ENCODE assay signal across 38 cellular contexts in genomic region chr10:61250131-61250530, GRCh38.
"Had no signal": no experiment of that assay in that cellular context is flagged by ENCODE, and none has a peak within 500 bp of the region (broad histone marks: within the 10 kb centered on the region; RNA-seq: fewer than 3 reads in every experiment).

No MANE protein-coding gene starts in this region.

- H3K27me3 ChIP-seq: adrenal gland, ascending aorta, body of pancreas, brain microvascular endothelial cell, breast epithelium had no signal

- H3K4me3 ChIP-seq: adrenal gland, ascending aorta, body of pancreas, breast epithelium, cardiac muscle cell had no signal

- H3K36me3 Mint-ChIP-seq: activated naive CD4-positive, alpha-beta T cell treated with anti-CD3 and anti-CD28 coated beads, Interleukin-2, amount 10 ng/mL, durations not matched to agents 7 days and 5 days; activated naive CD4-positive, alpha-beta T cell treated with anti-CD3 and anti-CD28 coated beads, Interleukin-2, amount 50 U/mL, for 24 hours; activated naive CD8-positive, alpha-beta T cell treated with anti-CD3 and anti-CD28 coated beads for 36 hours; activated naive CD8-positive, alpha-beta T cell treated with anti-CD3 and anti-CD28 coated beads, Interleukin-2, amount 10 ng/mL, durations not matched to agents 7 days and 5 days; brain had no signal

- H3K36me3 ChIP-seq: adrenal gland, ascending aorta, brain microvascular endothelial cell, breast epithelium, cardiac muscle cell had no signal

- H3K4me1 ChIP-seq: adrenal gland, ascending aorta, body of pancreas, breast epithelium had no signal

- H3K9me3 ChIP-seq: body of pancreas had no signal

- H3K4me3 Mint-ChIP-seq: activated naive CD4-positive, alpha-beta T cell treated with anti-CD3 and anti-CD28 coated beads for 36 hours; activated naive CD4-positive, alpha-beta T cell treated with anti-CD3 and anti-CD28 coated beads, Interleukin-2, amount 10 ng/mL, durations not matched to agents 7 days and 5 days; activated naive CD4-positive, alpha-beta T cell treated with anti-CD3 and anti-CD28 coated beads, Interleukin-2, amount 50 U/mL, for 24 hours; activated naive CD8-positive, alpha-beta T cell; activated naive CD8-positive, alpha-beta T cell treated with anti-CD3 and anti-CD28 coated beads for 36 hours; activated naive CD8-positive, alpha-beta T cell treated with anti-CD3 and anti-CD28 coated beads, Interleukin-2, amount 10 ng/mL, durations not matched to agents 7 days and 5 days; activated naive CD8-positive, alpha-beta T cell treated with anti-CD3 and anti-CD28 coated beads, Interleukin-2, amount 50 U/mL, for 24 hours; activated T-cell treated with anti-CD3 and anti-CD28 coated beads, Interleukin-2, amount 50 U/mL, for 24 hours; activated T-cell treated with anti-CD3 and anti-CD28 coated beads, Interleukin-2, amount 50 U/mL, for 4 hours; activated T-cell treated with anti-CD3 and anti-CD28 coated beads, Interleukin-2, amount 50 U/mL, for 72 hours; activated T-helper 1 cell treated with anti-CD3 and anti-CD28 coated beads, Interleukin-12 subunit alpha, Interleukin-12 subunit beta, Interleukin-2, Interleukin-4 antibody, amounts not matched to agents 30 ng/mL and 10 ng/mL and 1 ng/mL, durations not matched to agents 14 hours and 24 hours and 36 hours; activated T-helper 17 cell treated with anti-CD3 and anti-CD28 coated beads, Interleukin-2, amount 50 U/mL, for 72 hours; brain; central memory CD8-positive, alpha-beta T cell had no signal

- H3K27ac ChIP-seq: adrenal gland, ascending aorta, body of pancreas, brain microvascular endothelial cell, breast epithelium, cardiac muscle cell had no signal

- DNase-seq: activated effector memory CD4-positive, alpha-beta T cell treated with anti-CD3 and anti-CD28 coated beads, Interleukin-2, amount 50 U/mL, for 16 hours; activated effector memory CD4-positive, alpha-beta T cell treated with Interleukin-2 at 50 U/mL for 16 hours; activated gamma-delta T cell; activated gamma-delta T cell treated with Interleukin-2 at 50 U/mL for 16 hours; activated naive CD4-positive, alpha-beta T cell; activated naive CD4-positive, alpha-beta T cell treated with anti-CD3 and anti-CD28 coated beads for 36 hours; activated naive CD4-positive, alpha-beta T cell treated with anti-CD3 and anti-CD28 coated beads, Interleukin-2, amount 10 ng/mL, durations not matched to agents 7 days and 5 days; activated naive CD4-positive, alpha-beta T cell treated with anti-CD3 and anti-CD28 coated beads, Interleukin-2, amount 50 U/mL, for 16 hours; activated naive CD4-positive, alpha-beta T cell treated with Interleukin-2 at 50 U/mL for 16 hours; activated naive CD8-positive, alpha-beta T cell treated with anti-CD3 and anti-CD28 coated beads for 36 hours; activated naive CD8-positive, alpha-beta T cell treated with anti-CD3 and anti-CD28 coated beads, Interleukin-2, amount 10 ng/mL, durations not matched to agents 7 days and 5 days; activated naive CD8-positive, alpha-beta T cell treated with anti-CD3 and anti-CD28 coated beads, Interleukin-2, amount 50 U/mL, for 24 hours; activated T-cell treated with anti-CD3 and anti-CD28 coated beads, Interleukin-2, amount 50 U/mL, for 1 hour; activated T-cell treated with anti-CD3 and anti-CD28 coated beads, Interleukin-2, amount 50 U/mL, for 24 hours; activated T-cell treated with anti-CD3 and anti-CD28 coated beads, Interleukin-2, amount 50 U/mL, for 4 hours; activated T-cell treated with anti-CD3 and anti-CD28 coated beads, Interleukin-2, amount 50 U/mL, for 48 hours; activated T-cell treated with anti-CD3 and anti-CD28 coated beads, Interleukin-2, amount 50 U/mL, for 72 hours; adrenal gland; amniotic stem cell; amygdala; anterior cingulate cortex; aorta; body of pancreas; brain microvascular endothelial cell; caudate nucleus; central memory CD4-positive, alpha-beta T cell; cerebellar nuclear complex had no signal

- H3K4me1 Mint-ChIP-seq: activated naive CD4-positive, alpha-beta T cell treated with anti-CD3 and anti-CD28 coated beads, Interleukin-2, amount 10 ng/mL, durations not matched to agents 7 days and 5 days; activated naive CD4-positive, alpha-beta T cell treated with anti-CD3 and anti-CD28 coated beads, Interleukin-2, amount 50 U/mL, for 24 hours; activated naive CD8-positive, alpha-beta T cell treated with anti-CD3 and anti-CD28 coated beads for 36 hours; activated naive CD8-positive, alpha-beta T cell treated with anti-CD3 and anti-CD28 coated beads, Interleukin-2, amount 10 ng/mL, durations not matched to agents 7 days and 5 days; activated naive CD8-positive, alpha-beta T cell treated with anti-CD3 and anti-CD28 coated beads, Interleukin-2, amount 50 U/mL, for 24 hours; activated T-helper 17 cell treated with anti-CD3 and anti-CD28 coated beads, Interleukin-2, amount 50 U/mL, for 72 hours; brain; central memory CD8-positive, alpha-beta T cell had no signal

- H3K27ac Mint-ChIP-seq: activated naive CD4-positive, alpha-beta T cell treated with anti-CD3 and anti-CD28 coated beads for 36 hours; activated naive CD4-positive, alpha-beta T cell treated with anti-CD3 and anti-CD28 coated beads, Interleukin-2, amount 10 ng/mL, durations not matched to agents 7 days and 5 days; activated naive CD4-positive, alpha-beta T cell treated with anti-CD3 and anti-CD28 coated beads, Interleukin-2, amount 50 U/mL, for 24 hours; activated naive CD4-positive, alpha-beta T cell treated with anti-CD3 and anti-CD28 coated beads, Interleukin-2, amount 50 U/mL, for 72 hours; activated naive CD8-positive, alpha-beta T cell; activated naive CD8-positive, alpha-beta T cell treated with anti-CD3 and anti-CD28 coated beads for 36 hours; activated naive CD8-positive, alpha-beta T cell treated with anti-CD3 and anti-CD28 coated beads, Interleukin-2, amount 10 ng/mL, durations not matched to agents 7 days and 5 days; activated naive CD8-positive, alpha-beta T cell treated with anti-CD3 and anti-CD28 coated beads, Interleukin-2, amount 50 U/mL, for 24 hours; activated T-cell treated with anti-CD3 and anti-CD28 coated beads, Interleukin-2, amount 50 U/mL, for 24 hours; activated T-cell treated with anti-CD3 and anti-CD28 coated beads, Interleukin-2, amount 50 U/mL, for 72 hours; activated T-helper 1 cell treated with anti-CD3 and anti-CD28 coated beads, Interleukin-12 subunit alpha, Interleukin-12 subunit beta, Interleukin-2, Interleukin-4 antibody, amounts not matched to agents 30 ng/mL and 10 ng/mL and 1 ng/mL, durations not matched to agents 14 hours and 24 hours and 36 hours; activated T-helper 17 cell treated with anti-CD3 and anti-CD28 coated beads, Interleukin-2, amount 50 U/mL, for 72 hours; activated T-helper 2 cell treated with anti-CD3 and anti-CD28 coated beads, Interferon-gamma antibody, Interleukin-2, Interleukin-4, amounts not matched to agents 10 μg/mL and 5 μg/mL and 100 μg/mL, durations not matched to agents 14 hours and 24 hours and 36 hours had no signal

- H3K27me3 Mint-ChIP-seq: activated naive CD4-positive, alpha-beta T cell treated with anti-CD3 and anti-CD28 coated beads, Interleukin-2, amount 10 ng/mL, durations not matched to agents 7 days and 5 days had no signal

- ATAC-seq: activated naive CD4-positive, alpha-beta T cell treated with anti-CD3 and anti-CD28 coated beads, Interleukin-2, amount 50 U/mL, for 72 hours; activated naive CD8-positive, alpha-beta T cell treated with anti-CD3 and anti-CD28 coated beads, Interleukin-2, amount 50 U/mL, for 24 hours; activated T-cell treated with anti-CD3 and anti-CD28 coated beads, Interleukin-2, amount 50 U/mL, for 4 hours; activated T-cell treated with anti-CD3 and anti-CD28 coated beads, Interleukin-2, amount 50 U/mL, for 72 hours; activated T-helper 17 cell treated with anti-CD3 and anti-CD28 coated beads, Interleukin-2, amount 50 U/mL, for 72 hours; body of pancreas had no signal

- H3K9me3 Mint-ChIP-seq: activated naive CD4-positive, alpha-beta T cell treated with anti-CD3 and anti-CD28 coated beads, Interleukin-2, amount 10 ng/mL, durations not matched to agents 7 days and 5 days; activated T-helper 1 cell treated with anti-CD3 and anti-CD28 coated beads, Interleukin-12 subunit alpha, Interleukin-12 subunit beta, Interleukin-2, Interleukin-4 antibody, amounts not matched to agents 30 ng/mL and 10 ng/mL and 1 ng/mL, durations not matched to agents 14 hours and 24 hours and 36 hours; activated T-helper 17 cell treated with anti-CD3 and anti-CD28 coated beads, Interleukin-2, amount 50 U/mL, for 72 hours; activated T-helper 2 cell treated with anti-CD3 and anti-CD28 coated beads, Interferon-gamma antibody, Interleukin-2, Interleukin-4, amounts not matched to agents 10 μg/mL and 5 μg/mL and 100 μg/mL, durations not matched to agents 14 hours and 24 hours and 36 hours had no signal
